10 cellular contexts compared by ENCODE assay signal in the genomic region with DNA sequence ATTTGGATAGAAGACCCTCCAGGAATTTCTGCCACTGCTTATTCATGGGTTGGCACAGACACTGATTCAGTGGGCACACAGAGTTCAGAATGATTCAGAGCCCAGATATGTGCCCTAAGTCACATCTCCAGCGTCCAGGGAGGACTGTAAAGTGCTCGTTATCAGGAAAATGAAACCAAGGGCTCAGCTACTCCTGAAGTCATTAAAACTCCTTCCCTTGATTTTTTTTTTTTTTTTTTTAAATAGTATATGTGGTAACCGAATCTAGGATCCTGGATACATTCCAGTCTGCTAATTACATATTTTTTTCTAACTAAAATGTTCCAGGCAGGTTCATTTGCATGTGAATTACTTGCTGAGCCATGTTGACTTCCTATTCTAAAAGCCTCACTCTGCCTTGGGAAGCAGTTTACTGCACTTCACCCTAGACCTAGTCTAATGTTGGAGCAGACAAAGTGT. TPM values are rescaled to one million over a fixed set of nuclear protein-coding genes. Genes with fewer than 3 reads are reported as not detected.
DNase-seq lines count a peak whose midpoint lies in the region; ATAC-seq and TF ChIP-seq lines count a peak whose summit lies in the region.
"Had no signal": no experiment of that assay in that cellular context is flagged by ENCODE, and none has a peak within 500 bp of the region (broad histone marks: within the 10 kb centered on the region; RNA-seq: fewer than 3 reads in every experiment).

No MANE protein-coding gene starts in this region.

- H3K36me3 ChIP-seq in psoas muscle (ENCODE audit: insufficient read depth in 1 of 2, low read depth in 1 of 2), result peaks cover 0 to 3% of the 10 kb centered on the region in 2 donors

- peak overlapping the region; percentile 60 for H3K27ac ChIP-seq in psoas muscle

- ATAC-seq in psoas muscle (peak; percentile 81 to 95 (median 93)), HG03432 (IDR thresholded peaks at IDR 0.05; ENCODE audit: unreplicated experiment) (no peak), HG03175 (IDR thresholded peaks at IDR 0.05; ENCODE audit: unreplicated experiment) (no peak)

- H3K27me3 ChIP-seq in psoas muscle (ENCODE audit: insufficient read depth in 3 of 3, low read length in 2 of 3), result no peaks in the 10 kb centered on the region

- TF ChIP-seq CTCF in epithelial cell of esophagus (IDR thresholded peaks at IDR 0.05; ENCODE audit: insufficient read depth, low read depth, low read length, missing control alignments) (no peak), psoas muscle (IDR thresholded peaks at IDR 0.05) (no peak)

- intact Hi-C loops in psoas muscle (cut with DNase I), result loop anchor here in 1 of 2 donors (5.0 kb wide), 1 partner anchor 34 kb away; a partner anchor contains a TSS

- H3K4me3 ChIP-seq in epithelial cell of esophagus (ENCODE audit: low read length), result peak overlapping the region; percentile 18
- H3K4me3 ChIP-seq in psoas muscle, result peak overlapping the region; percentile 50

- H3K9me3 ChIP-seq in psoas muscle, result no peaks in the 10 kb centered on the region

- peaks cover 49% of the 10 kb centered on the region for H3K4me1 ChIP-seq in psoas muscle

- DNase-seq in H4 (ENCODE audit: low spot score) (peak; percentile 85), NCI-H226 (peak; percentile 88), epithelial cell of esophagus (ENCODE audit: low read depth) (peak; percentile 72), psoas muscle (no peak)
- DNase-seq in central memory CD4-positive, alpha-beta T cell, result no peak
- no peak for DNase-seq in stimulated activated naive CD4-positive, alpha-beta T cell treated with Interleukin-2 at 50 U/mL for 16 hours (lab: John Stamatoyannopoulos, UW)
- DNase-seq: kidney, NCI-H1436 treated with DMSO at 0.1 percent for 48 hours had no signal

- 10 to 11% (median 10%) methylated on average over 3 of the region's 3 CpGs for WGBS in psoas muscle, 3 donors

RNA-seq across cellular contexts. Expression of a gene that starts 34.7 kb away (rescaled TPM):
- 51.1 and 67.7 TPM in 2 replicates for total RNA-seq in H4 (2014; rRNA removed; shearing (Covaris generic))
- total RNA-seq in psoas muscle, result 10 to 100 TPM; 17.8 to 84.1 (median 29.3) TPM
- polyA plus RNA-seq in psoas muscle, result 10 to 100 TPM in 2 of 3 donors, 1 to 10 TPM in 1; 5.9 to 50.3 (median 11.0) TPM

Comparison
In these comparisons a context has a peak if more than half of its experiments do, and no peak if none do; other contexts are left out.
1. DNase-seq: peak in H4 (single experiment), NCI-H226 (single experiment) and epithelial cell of esophagus (single experiment); none in psoas muscle (0 of 2), central memory CD4-positive, alpha-beta T cell (single experiment) and stimulated activated naive CD4-positive, alpha-beta T cell treated with Interleukin-2 at 50 U/mL for 16 hours (single experiment).
2. ATAC-seq: peak in psoas muscle (4 of 4); none in HG03432 (single experiment) and HG03175 (single experiment).